ENCODE assay signal across 8 cellular contexts in genomic region chr15:45402162-45402954, GRCh38. TPM values are rescaled to one million over a fixed set of nuclear protein-coding genes. Genes with fewer than 3 reads are reported as not detected.
DNase-seq lines count a peak whose midpoint lies in the region; ATAC-seq and TF ChIP-seq lines count a peak whose summit lies in the region.

No MANE protein-coding gene starts in this region.

- H3K36me3 ChIP-seq in upper lobe of left lung, result peaks cover 3 to 24% (median 14%) of the 10 kb centered on the region in 4 donors

- DNase-seq in GM13977 (ENCODE audit: low spot score) (peak; percentile 97), NCI-H146 (lab: John Stamatoyannopoulos, UW) (peak; percentile 95), T-cell (peak; percentile 92 to 98 (median 96)), amniotic epithelial cell (ENCODE audit: low read depth) (peak; percentile 99), left cardiac atrium (peak; percentile 97), posterior cingulate gyrus (peak; percentile 96 to 100 (median 98)), upper lobe of left lung (peak; percentile 94 to 96)

- H3K4me1 Mint-ChIP-seq in T-cell, result peaks cover 29 to 47% (median 37%) of the 10 kb centered on the region in 3 donors

- H3K36me3 Mint-ChIP-seq in T-cell, result peaks cover 17% of the 10 kb centered on the region

- H3K9me3 Mint-ChIP-seq in T-cell, result no peaks in the 10 kb centered on the region

- POLR2A ChIA-PET in T-cell (lab: Charles Lee), result interaction anchor here (0.5 to 1.6 kb wide), 7 partner anchors 123 to 667 kb away, joined by 3 to 11 read pairs (median 8); partner anchors contain the start of gene BLOC1S6 (in 1 of the 2)

- TF ChIP-seq CTCF in GM13977 (IDR thresholded peaks at IDR 0.05; ENCODE audit: extremely low read depth, insufficient read depth, missing control alignments), result no peak
- TF ChIP-seq CTCF in upper lobe of left lung (IDR thresholded peaks at IDR 0.05), result peak in 3 of 6 experiments; percentile 29 to 51 (median 32)

- peak overlapping the region; percentile 86 to 96 (median 90) for H3K4me3 ChIP-seq in upper lobe of left lung

- H3K27me3 Mint-ChIP-seq in T-cell, result no peaks in the 10 kb centered on the region

- peak in 3 of 4 donors; percentile 76 to 91 (median 86) for TF ChIP-seq POLR2A in upper lobe of left lung (IDR thresholded peaks at IDR 0.05)

- in situ Hi-C loops in GM13977 (cut with MboI; ENCODE audit: low pct_unique_long_range_greater_than_20kb, low sequenced_read_pairs, unreplicated experiment), result loop anchor here (5.0 kb wide), 1 partner anchor 95 kb away; no protein-coding TSS in a partner anchor

- 1% methylated on average over 17 of the region's 84 CpGs; no CpG with 5 or more reads in 1 of the 2 donors for WGBS in upper lobe of left lung, 2 donors

- intact Hi-C loops in left cardiac atrium (cut with DNase I), result no loop called here
- intact Hi-C loops in posterior cingulate gyrus (cut with DNase I), result loop anchor here (5.0 kb wide), 2 partner anchors 185 to 200 kb away; partner anchors contain the start of gene BLOC1S6

- peak overlapping the region; percentile 90 to 97 (median 92) for H3K27ac ChIP-seq in upper lobe of left lung

- peak; percentile 82 for ATAC-seq in HG02870 (IDR thresholded peaks at IDR 0.05; ENCODE audit: unreplicated experiment)
- ATAC-seq in T-cell (replicated peaks in 1 of 4), result peak; percentile 92 to 96 (median 94)
- ATAC-seq in left cardiac atrium, result peak; percentile 96 to 97
- peak; percentile 97 to 99 for ATAC-seq in upper lobe of left lung (ENCODE audit: low FRiP score in 2 of 2)

- CTCF ChIA-PET in T-cell (lab: Charles Lee), result interaction anchor here (0.6 to 2.6 kb wide), 15 partner anchors 9 to 284 kb away, joined by 3 to 15 read pairs (median 4); partner anchors contain the start of gene SHF (in 1 of the 2)

- peak overlapping the region; percentile 87 to 96 (median 95) for H3K4me3 Mint-ChIP-seq in T-cell

- H3K27ac Mint-ChIP-seq in T-cell, result peak overlapping the region; percentile 97 to 100

- H3K27me3 ChIP-seq in upper lobe of left lung, result no peaks in the 10 kb centered on the region

- no peaks in the 10 kb centered on the region for H3K9me3 ChIP-seq in upper lobe of left lung

- TF ChIP-seq EP300 in upper lobe of left lung (IDR thresholded peaks at IDR 0.05), result no peak

- H3K4me1 ChIP-seq in upper lobe of left lung, result peaks cover 18 to 31% (median 25%) of the 10 kb centered on the region in 4 donors

RNA-seq across cellular contexts. Expression of gene GATM, which starts 24.0 kb away (rescaled TPM):
- 1 to 10 TPM in 3 of 5 donors, under 1 TPM in 2; 0.49 to 5.5 (median 2.0) TPM for total RNA-seq in T-cell
- 10 to 100 TPM; 32.9 to 47.4 TPM for total RNA-seq in left cardiac atrium
- total RNA-seq in upper lobe of left lung, result 10 to 100 TPM in 1 of 6 donors, 1 to 10 TPM in 5; 3.2 to 13.6 (median 6.6) TPM

Comparison
In these comparisons a context has a peak if more than half of its experiments do, and no peak if none do; other contexts are left out.
1. Peak in every context shown above with its lines: DNase-seq, ATAC-seq, H3K4me3 ChIP-seq and H3K27ac ChIP-seq.